ENCODE assay signal across 20 cellular contexts in genomic region chr1:186950547-186950946, GRCh38.
A peak's percentile ranks its signal among the peaks of the same experiment; 100 is the strongest.
DNase-seq lines count a peak whose midpoint lies in the region; ATAC-seq and TF ChIP-seq lines count a peak whose summit lies in the region.
"Had no signal": no experiment of that assay in that cellular context is flagged by ENCODE, and none has a peak within 500 bp of the region (broad histone marks: within the 10 kb centered on the region; RNA-seq: fewer than 3 reads in every experiment).

No MANE protein-coding gene starts in this region.

- in situ Hi-C loops in ACHN (cut with HindIII; ENCODE audit: low pct_ligation_motif_present, low pct_unique_long_range_greater_than_20kb, low sequenced_read_pairs) = no loop called here

- no peaks in the 10 kb centered on the region for H3K27me3 Mint-ChIP-seq in endothelial cell (ENCODE audit: unreplicated experiment)
- H3K27me3 Mint-ChIP-seq: natural killer cell treated with Interleukin-12 subunit alpha and Interleukin-12 subunit beta and Interleukin-15 and Interleukin-18, amount 100 ng/mL, for 72 hours had no signal

- H3K4me3 Mint-ChIP-seq in endothelial cell (ENCODE audit: unreplicated experiment) = no peak overlapping the region
- H3K4me3 Mint-ChIP-seq: immature natural killer cell; natural killer cell treated with Interleukin-12 subunit alpha and Interleukin-12 subunit beta and Interleukin-15 and Interleukin-18, amount 100 ng/mL, for 72 hours; stimulated activated naive CD8-positive, alpha-beta T cell treated with anti-CD3 and anti-CD28 coated beads, Interleukin-15, amount 100 ng/mL, for 72 hours had no signal

- peak; percentile 87 for DNase-seq in ACHN
- peak; percentile 49 for DNase-seq in HPDE6-E6E7 (ENCODE audit: extremely low spot score)
- DNase-seq in amniotic epithelial cell (ENCODE audit: low read depth) = peak; percentile 55
- DNase-seq in fibroblast of the aortic adventitia (ENCODE audit: low read depth) = peak; percentile 32
- no peak for DNase-seq in endothelial cell (ENCODE audit: low spot score)
- DNase-seq in spleen = no peak
- DNase-seq in SIG-M5 (lab: John Stamatoyannopoulos, UW) = no peak
- DNase-seq: adrenal gland; erythroblast; GF-D8; head of caudate nucleus; immature natural killer cell; mesenchymal stem cell; MM.1S; NCI-H1930; NCI-H82; stimulated activated naive CD8-positive, alpha-beta T cell treated with anti-CD3 and anti-CD28 coated beads, Interleukin-15, amount 100 ng/mL, for 72 hours; T-helper 1 cell had no signal

- no peaks in the 10 kb centered on the region for H3K36me3 Mint-ChIP-seq in endothelial cell (ENCODE audit: low read depth, unreplicated experiment)
- H3K36me3 Mint-ChIP-seq: immature natural killer cell; natural killer cell treated with Interleukin-12 subunit alpha and Interleukin-12 subunit beta and Interleukin-15 and Interleukin-18, amount 100 ng/mL, for 72 hours had no signal

- peaks cover 0 to 13% (median 0%) of the 10 kb centered on the region in 6 donors for H3K36me3 ChIP-seq in spleen
- H3K36me3 ChIP-seq: adrenal gland had no signal

- H3K27me3 ChIP-seq in spleen (replicated peaks in 1 of 7) = no peaks in the 10 kb centered on the region
- H3K27me3 ChIP-seq: adrenal gland had no signal

- intact Hi-C loops in spleen (cut with DNase I; ENCODE audit: low total_unique reads) = no loop called here

- H3K27ac Mint-ChIP-seq in endothelial cell (ENCODE audit: unreplicated experiment) = no peak overlapping the region
- H3K27ac Mint-ChIP-seq: immature natural killer cell; natural killer cell treated with Interleukin-12 subunit alpha and Interleukin-12 subunit beta and Interleukin-15 and Interleukin-18, amount 100 ng/mL, for 72 hours; stimulated activated naive CD8-positive, alpha-beta T cell treated with anti-CD3 and anti-CD28 coated beads, Interleukin-15, amount 100 ng/mL, for 72 hours had no signal

- H3K4me3 ChIP-seq in fibroblast of the aortic adventitia (ENCODE audit: low read depth, low read length) (no peak overlapping the region), spleen (no peak overlapping the region)
- H3K4me3 ChIP-seq: adrenal gland had no signal

- no peak for TF ChIP-seq POLR2A in spleen (IDR thresholded peaks at IDR 0.05)

- H3K9me3 Mint-ChIP-seq in endothelial cell (ENCODE audit: unreplicated experiment) = no peaks in the 10 kb centered on the region
- H3K9me3 Mint-ChIP-seq: stimulated activated naive CD8-positive, alpha-beta T cell treated with anti-CD3 and anti-CD28 coated beads, Interleukin-15, amount 100 ng/mL, for 72 hours had no signal

- H3K27ac ChIP-seq in spleen = no peak overlapping the region
- H3K27ac ChIP-seq: adrenal gland had no signal

- ATAC-seq in HG02571 (IDR thresholded peaks at IDR 0.05; ENCODE audit: unreplicated experiment) = no peak
- ATAC-seq: natural killer cell treated with Interleukin-12 subunit alpha and Interleukin-12 subunit beta and Interleukin-15 and Interleukin-18, amount 100 ng/mL, for 72 hours; stimulated activated naive CD8-positive, alpha-beta T cell treated with anti-CD3 and anti-CD28 coated beads, Interleukin-15, amount 100 ng/mL, for 72 hours had no signal

- no peak for TF ChIP-seq CTCF in fibroblast of the aortic adventitia (IDR thresholded peaks at IDR 0.05; ENCODE audit: insufficient read depth, low read length)
- no peak for TF ChIP-seq CTCF in endothelial cell (IDR thresholded peaks at IDR 0.05; ENCODE audit: unreplicated experiment)
- TF ChIP-seq CTCF in spleen (IDR thresholded peaks at IDR 0.05 in 8 of 11, conservative IDR thresholded peaks at IDR 0.05 in 3 of 11) = no peak

- peaks cover 27% of the 10 kb centered on the region for H3K4me1 Mint-ChIP-seq in endothelial cell (ENCODE audit: unreplicated experiment)
- H3K4me1 Mint-ChIP-seq: immature natural killer cell; stimulated activated naive CD8-positive, alpha-beta T cell treated with anti-CD3 and anti-CD28 coated beads, Interleukin-15, amount 100 ng/mL, for 72 hours had no signal

- 69 to 86% (median 78%) methylated on average over 4 of the region's 4 CpGs for WGBS in spleen, 5 donors

- no peaks in the 10 kb centered on the region for H3K4me1 ChIP-seq in spleen
- H3K4me1 ChIP-seq: adrenal gland had no signal

- H3K9me3 ChIP-seq in spleen = no peaks in the 10 kb centered on the region
- H3K9me3 ChIP-seq: adrenal gland had no signal

Comparison
In these comparisons a context has a peak if more than half of its experiments do, and no peak if none do; other contexts are left out.
1. DNase-seq: peak in ACHN (single experiment), HPDE6-E6E7 (single experiment), amniotic epithelial cell (single experiment) and fibroblast of the aortic adventitia (single experiment); none in endothelial cell (single experiment), spleen (single experiment) and SIG-M5 (single experiment).